In the genomic region with DNA sequence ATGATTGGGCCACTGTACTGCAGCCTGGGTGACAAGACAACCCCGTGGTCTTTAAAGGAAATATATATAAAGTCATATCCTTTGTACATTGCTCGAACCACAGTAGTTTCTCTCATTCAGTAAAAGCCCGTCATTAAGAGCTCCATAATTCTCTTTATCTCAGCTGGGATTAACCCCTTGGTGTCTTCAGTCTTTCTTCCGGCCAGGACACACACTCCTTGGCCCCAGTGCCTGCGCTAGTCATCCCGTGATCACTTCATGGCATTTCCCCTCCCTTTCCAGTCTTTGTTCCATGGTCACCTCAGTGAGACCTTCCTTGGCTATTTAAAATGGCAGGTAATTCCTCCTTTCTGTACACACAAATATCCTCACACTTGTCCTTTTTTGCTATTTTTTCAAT, we compare ENCODE assay signal across 14 cellular contexts. TPM values are rescaled to one million over a fixed set of nuclear protein-coding genes. Genes with fewer than 3 reads are reported as not detected.
A peak's percentile ranks its signal among the peaks of the same experiment; 100 is the strongest.
DNase-seq lines count a peak whose midpoint lies in the region; ATAC-seq, FAIRE-seq and TF ChIP-seq lines count a peak whose summit lies in the region.
"Had no signal": no experiment of that assay in that cellular context is flagged by ENCODE, and none has a peak within 500 bp of the region (broad histone marks: within the 10 kb centered on the region; RNA-seq: fewer than 3 reads in every experiment).

No MANE protein-coding gene starts in this region.

- TF ChIP-seq EP300 in GM12878 (IDR thresholded peaks at IDR 0.05; ENCODE audit: borderline replicate concordance in 1 of 2, control insufficient read depth in 1 of 2, low read depth in 2 of 2, low read length in 2 of 2): no peak

- no peak for DNase-seq in activated CD4-positive, alpha-beta T cell treated with anti-CD3 and anti-CD28 coated beads, Interleukin-2, amount 10 ng/mL, durations not matched to agents 24 days and 14 days
- no peak for DNase-seq in activated CD4-positive, alpha-beta T cell treated with anti-CD3 and anti-CD28 coated beads for 48 hours
- peak; percentile 11 for DNase-seq in NB4 (ENCODE audit: low read depth)
- DNase-seq in GM12878 (ENCODE audit: low read depth, low spot score): no peak
- DNase-seq in neural crest cell (ENCODE audit: low read depth, low spot score): no peak
- no peak for DNase-seq in HT-29 (ENCODE audit: low spot score)
- no peak for DNase-seq in NCI-H345 treated with DMSO at 0.1 percent for 48 hours (lab: John Stamatoyannopoulos, UW; ENCODE audit: unreplicated experiment)
- no peak for DNase-seq in NCI-H1048 (lab: John Stamatoyannopoulos, UW)
- DNase-seq: ACHN, NCI-H2029, RPMI8226 had no signal

- SMC1A ChIA-PET in GM12878 (lab: Charles Lee; ENCODE audit: uncharacterized antibody, unreplicated experiment): interaction anchor here (1.3 kb wide), 1 partner anchor 105 kb away, joined by 3 read pairs; no protein-coding TSS in a partner anchor

- in situ Hi-C loops in GM12878 (cut with MboI): no loop called here

- no peak overlapping the region for H2AFZ ChIP-seq in GM12878 (ENCODE audit: control insufficient read depth, low read depth, low read length)

- H3K9me3 ChIP-seq in GM12878 (replicated peaks; ENCODE audit: control insufficient read depth, insufficient read depth, low read length): no peaks in the 10 kb centered on the region

- CTCF ChIA-PET in GM12878 (lab: Yijun Ruan, JAX): interaction anchor here (0.5 to 1.2 kb wide), 2 partner anchors 10 to 47 kb away, joined by 3 to 4 read pairs; no protein-coding TSS in a partner anchor

- no peaks in the 10 kb centered on the region for H3K27me3 Mint-ChIP-seq in activated CD4-positive, alpha-beta T cell treated with anti-CD3 and anti-CD28 coated beads, Interleukin-2, amount 10 ng/mL, durations not matched to agents 24 days and 14 days
- no peaks in the 10 kb centered on the region for H3K27me3 Mint-ChIP-seq in neural crest cell (ENCODE audit: low read depth)

- POLR2A ChIA-PET in GM12878 (lab: Charles Lee): no interaction called here

- no peak for TF ChIP-seq RAD21 in GM12878 (IDR thresholded peaks at IDR 0.05; ENCODE audit: insufficient read depth, low read depth, low read length)

- H3K36me3 ChIP-seq in GM12878 (ENCODE audit: control insufficient read depth in 2 of 2, insufficient read depth in 2 of 2, low read length in 1 of 2): peaks cover 13 to 51% of the 10 kb centered on the region in 2 experiments

- ATAC-seq in GM12878: no peak
- ATAC-seq: sciatic nerve had no signal

- H3K4me3 Mint-ChIP-seq in activated CD4-positive, alpha-beta T cell treated with anti-CD3 and anti-CD28 coated beads, Interleukin-2, amount 10 ng/mL, durations not matched to agents 24 days and 14 days: peak overlapping the region; percentile 68
- H3K4me3 Mint-ChIP-seq in neural crest cell: peak overlapping the region; percentile 82

- H3K4me1 Mint-ChIP-seq in activated CD4-positive, alpha-beta T cell treated with anti-CD3 and anti-CD28 coated beads, Interleukin-2, amount 10 ng/mL, durations not matched to agents 24 days and 14 days: peaks cover 46% of the 10 kb centered on the region
- peaks cover 45% of the 10 kb centered on the region for H3K4me1 Mint-ChIP-seq in neural crest cell

- H3K4me2 ChIP-seq in GM12878 (ENCODE audit: control insufficient read depth, insufficient read depth): peak overlapping the region; percentile 21

- TF ChIP-seq CTCF in NB4 (IDR thresholded peaks at IDR 0.05; ENCODE audit: low read depth, low read length) (no peak), GM12878 (IDR thresholded peaks at IDR 0.05 in 2 of 3, conservative IDR thresholded peaks at IDR 0.05 in 1 of 3; ENCODE audit: control insufficient read depth in 2 of 3, extremely low read depth in 1 of 3, insufficient read depth in 1 of 3, low read depth in 3 of 3, low read length in 3 of 3) (no peak), neural crest cell (conservative IDR thresholded peaks at IDR 0.05) (no peak)

- WGBS in GM12878 (ENCODE audit: insufficient coverage, insufficient replicate concordance, low lambda C conversion rate, missing lambda C conversion rate): 83% methylated on average over 6 of the region's 6 CpGs

- no peaks in the 10 kb centered on the region for H3K9me3 Mint-ChIP-seq in activated CD4-positive, alpha-beta T cell treated with anti-CD3 and anti-CD28 coated beads, Interleukin-2, amount 10 ng/mL, durations not matched to agents 24 days and 14 days
- H3K9me3 Mint-ChIP-seq in neural crest cell: no peaks in the 10 kb centered on the region

- no TSS peak for BruUV-seq in GM12878 (replicated peaks; lab: Mats Ljungman, UMichigan)

- peaks cover 7% of the 10 kb centered on the region for H4K20me1 ChIP-seq in GM12878 (ENCODE audit: control insufficient read depth, insufficient read depth)

- intact Hi-C loops in activated CD4-positive, alpha-beta T cell treated with anti-CD3 and anti-CD28 coated beads, Interleukin-2, amount 10 ng/mL, durations not matched to agents 24 days and 14 days (cut with micrococcal nuclease): loop anchor here (10.0 kb wide), 1 partner anchor 219 kb away; the partner anchor contains the start of gene RUBCN
- intact Hi-C loops in GM12878 (cut with micrococcal nuclease; ENCODE audit: unreplicated experiment): no loop called here

- H3K27ac Mint-ChIP-seq in activated CD4-positive, alpha-beta T cell treated with anti-CD3 and anti-CD28 coated beads, Interleukin-2, amount 10 ng/mL, durations not matched to agents 24 days and 14 days: peak overlapping the region; percentile 52
- peak overlapping the region; percentile 84 for H3K27ac Mint-ChIP-seq in neural crest cell (ENCODE audit: unreplicated experiment)

- no peak overlapping the region for H3K27ac ChIP-seq in GM12878 (ENCODE audit: control insufficient read depth, insufficient read depth)

- peaks cover 71% of the 10 kb centered on the region for H3K36me3 Mint-ChIP-seq in activated CD4-positive, alpha-beta T cell treated with anti-CD3 and anti-CD28 coated beads, Interleukin-2, amount 10 ng/mL, durations not matched to agents 24 days and 14 days (ENCODE audit: low read depth)
- peaks cover 32% of the 10 kb centered on the region for H3K36me3 Mint-ChIP-seq in neural crest cell (ENCODE audit: low read depth)

- TF ChIP-seq POLR2A in NB4 (IDR thresholded peaks at IDR 0.05; ENCODE audit: extremely low read depth, insufficient read length): no peak
- TF ChIP-seq POLR2A in GM12878 (IDR thresholded peaks at IDR 0.05; ENCODE audit: low read depth, low read length): no peak

- no peak for FAIRE-seq in GM12878 (lab: Jason Lieb, UNC)
- FAIRE-seq: bronchial epithelial cell had no signal

- H3K79me2 ChIP-seq in GM12878 (ENCODE audit: control insufficient read depth, insufficient read depth, low read length): peaks cover 42% of the 10 kb centered on the region

- H3K9ac ChIP-seq in GM12878 (ENCODE audit: control insufficient read depth, insufficient read depth, low read length): peak overlapping the region; percentile 1; the same call in 1 of the 2 replicates

- RAD21 ChIA-PET in GM12878 (lab: Charles Lee; ENCODE audit: unreplicated experiment): no interaction called here

- H3K27me3 ChIP-seq in GM12878 (replicated peaks in 1 of 2; ENCODE audit: control insufficient read depth in 2 of 2, insufficient read depth in 2 of 2, low read length in 1 of 2): no peaks in the 10 kb centered on the region

- H3K4me3 ChIP-seq in NB4 (ENCODE audit: low read depth, low read length) (peak overlapping the region; percentile 39), GM12878 (peak overlapping the region; percentile 12; the same call in 1 of the 2 replicates)
- H3K4me3 ChIP-seq: lung had no signal

- peaks cover 3% of the 10 kb centered on the region; the same call in 1 of the 2 replicates for H3K4me1 ChIP-seq in GM12878 (ENCODE audit: control insufficient read depth, insufficient read depth, low read length)

RNA-seq across cellular contexts. Expression of gene RPL35A, which starts 3.3 kb away (rescaled TPM):
- 1,350 and 1,372 TPM in 2 replicates for total RNA-seq in activated CD4-positive, alpha-beta T cell treated with anti-CD3 and anti-CD28 coated beads, Interleukin-2, amount 10 ng/mL, durations not matched to agents 24 days and 14 days
- total RNA-seq in GM12878 (2013; cell fraction: nucleolus; rRNA removed): 152 and 158 TPM in 2 replicates
- total RNA-seq in GM12878 (2014; rRNA removed) (774 and 1,139 TPM in 2 replicates), GM12878 (2014; rRNA removed; fragmentation: Illumina TruSeq; extraction: Trizol) (2,045 and 2,048 TPM in 2 replicates), GM12878 (2021) (1,469 and 1,543 TPM in 2 replicates), neural crest cell (1,290 and 1,300 TPM in 2 replicates)
- 7,666 TPM for polyA plus RNA-seq in GM12878 (2011; ENCODE audit: low read depth)
- polyA plus RNA-seq in GM12878 (2011; rRNA removed) (1,355 and 2,033 TPM in 2 replicates), GM12878 (2014; fragmentation: Illumina TruSeq; extraction: Trizol) (2,605 and 3,098 TPM in 2 replicates), GM12878 (2014; fragmentation: Nextera tagmentation; extraction: Ambion mirVana) (1,000 to 10,000 TPM; 2,763 to 3,144 TPM), GM12878 (2014; rRNA removed) (1,819 and 2,206 TPM in 2 replicates), GM12878 (2016; fragmentation: Nextera tagmentation; extraction: Ambion mirVana) (1,000 to 10,000 TPM; 1,637 to 1,641 TPM)
- polyA plus RNA-seq in GM12878 (2011; cell fraction: cytosol; rRNA removed): 588 and 600 TPM in 2 replicates
- 326 and 453 TPM in 2 replicates for polyA plus RNA-seq in GM12878 (2011; cell fraction: nucleus; rRNA removed)
- polyA plus RNA-seq in GM12878 (2012): 3,017 and 3,888 TPM in 2 replicates
- 184 and 244 TPM in 2 replicates for polyA minus RNA-seq in GM12878 (2011; rRNA and poly(A)+ RNA removed)
- polyA minus RNA-seq in GM12878 (2011; cell fraction: cytosol; rRNA and poly(A)+ RNA removed): 126 and 163 TPM in 2 replicates
- polyA minus RNA-seq in GM12878 (2011; cell fraction: nucleus; rRNA and poly(A)+ RNA removed): 34.9 and 49.6 TPM in 2 replicates
- 587 and 710 TPM in 2 replicates for total RNA-seq in HT-29 (2014; rRNA removed; shearing (Covaris generic))

RNA-seq across cellular contexts. Expression of gene LMLN, which starts 6.7 kb away (rescaled TPM):
- total RNA-seq in activated CD4-positive, alpha-beta T cell treated with anti-CD3 and anti-CD28 coated beads, Interleukin-2, amount 10 ng/mL, durations not matched to agents 24 days and 14 days: 5.5 and 5.9 TPM in 2 replicates
- 3.9 and 6.8 TPM in 2 replicates for total RNA-seq in GM12878 (2013; cell fraction: nucleolus; rRNA removed)
- 0.54 and 0.68 TPM in 2 replicates for total RNA-seq in GM12878 (2014; rRNA removed)
- total RNA-seq in GM12878 (2014; rRNA removed; fragmentation: Illumina TruSeq; extraction: Trizol): 0.55 and 1.0 TPM in 2 replicates
- total RNA-seq in GM12878 (2021): 0.95 and 1.1 TPM in 2 replicates
- 1.1 TPM for polyA plus RNA-seq in GM12878 (2011; ENCODE audit: low read depth)
- polyA plus RNA-seq in GM12878 (2011; rRNA removed): 1.5 and 1.6 TPM in 2 replicates
- polyA plus RNA-seq in GM12878 (2011; cell fraction: cytosol; rRNA removed): 0.69 and 0.72 TPM in 2 replicates
- polyA plus RNA-seq in GM12878 (2011; cell fraction: nucleus; rRNA removed): 0.99 and 1.0 TPM in 2 replicates
- polyA plus RNA-seq in GM12878 (2012): 0.65 and 0.77 TPM in 2 replicates
- polyA plus RNA-seq in GM12878 (2014; fragmentation: Illumina TruSeq; extraction: Trizol): 0.54 and 1.00 TPM in 2 replicates
- under 1 TPM; 0.02 to 0.18 TPM for polyA plus RNA-seq in GM12878 (2014; fragmentation: Nextera tagmentation; extraction: Ambion mirVana)
- polyA plus RNA-seq in GM12878 (2014; rRNA removed): 0.88 and 1.4 TPM in 2 replicates
- 1 to 10 TPM in 1 of 2 experiments, under 1 TPM in 1; 0.73 to 1.7 TPM for polyA plus RNA-seq in GM12878 (2016; fragmentation: Nextera tagmentation; extraction: Ambion mirVana)
- 1.4 and 2.3 TPM in 2 replicates for polyA minus RNA-seq in GM12878 (2011; rRNA and poly(A)+ RNA removed)
- polyA minus RNA-seq in GM12878 (2011; cell fraction: cytosol; rRNA and poly(A)+ RNA removed): 1.3 and 1.6 TPM in 2 replicates
- polyA minus RNA-seq in GM12878 (2011; cell fraction: nucleus; rRNA and poly(A)+ RNA removed): 1.2 and 1.5 TPM in 2 replicates
- total RNA-seq in neural crest cell: 9.6 and 10.1 TPM in 2 replicates
- 1.1 and 1.3 TPM in 2 replicates for total RNA-seq in HT-29 (2014; rRNA removed; shearing (Covaris generic))
